ENCODE assay signal across 8 cellular contexts in genomic region chr22:16601437-16602223, GRCh38. TPM values are rescaled to one million over a fixed set of nuclear protein-coding genes. Genes with fewer than 3 reads are reported as not detected.
A peak's percentile ranks its signal among the peaks of the same experiment; 100 is the strongest.
DNase-seq lines count a peak whose midpoint lies in the region; ATAC-seq and TF ChIP-seq lines count a peak whose summit lies in the region.

No MANE protein-coding gene starts in this region.

- H3K4me3 ChIP-seq in gastroesophageal sphincter (peak overlapping the region; percentile 34 to 60), retinal pigment epithelial cell (ENCODE audit: low read length) (peak overlapping the region; percentile 55)

- H3K36me3 ChIP-seq in gastroesophageal sphincter, result no peaks in the 10 kb centered on the region

- no CpG with 5 or more reads among the region's 100 CpGs for WGBS in gastroesophageal sphincter (ENCODE audit: low coverage in 1 of 2), 2 donors

- TF ChIP-seq POLR2A in gastroesophageal sphincter (IDR thresholded peaks at IDR 0.05), result peak in 1 of 2 donors; percentile 16

- no peaks in the 10 kb centered on the region for H3K36me3 Mint-ChIP-seq in CD4-positive, alpha-beta T cell (ENCODE audit: low read depth)
- no peaks in the 10 kb centered on the region for H3K36me3 Mint-ChIP-seq in T-cell
- peaks cover 2% of the 10 kb centered on the region for H3K36me3 Mint-ChIP-seq in activated CD4-positive, alpha-beta memory T cell treated with anti-CD3 and anti-CD28 coated beads for 36 hours

- DNase-seq in CD4-positive, alpha-beta T cell, result peak in 1 of 10 experiments; percentile 19
- peak in 4 of 34 experiments; percentile 9 to 35 (median 24) for DNase-seq in T-cell
- no peak for DNase-seq in retinal pigment epithelial cell (ENCODE audit: low read depth)
- no peak for DNase-seq in effector CD4-positive, alpha-beta T cell
- no peak for DNase-seq in activated CD4-positive, alpha-beta memory T cell treated with anti-CD3 and anti-CD28 coated beads for 36 hours

- no peak for TF ChIP-seq CTCF in CD4-positive, alpha-beta T cell (IDR thresholded peaks at IDR 0.05)
- TF ChIP-seq CTCF in gastroesophageal sphincter (IDR thresholded peaks at IDR 0.05) (no peak), retinal pigment epithelial cell (conservative IDR thresholded peaks at IDR 0.05; ENCODE audit: low read depth, low read length) (no peak)

- POLR2A ChIA-PET in CD4-positive, alpha-beta T cell (lab: Charles Lee), result no interaction called here
- POLR2A ChIA-PET in T-cell (lab: Charles Lee), result no interaction called here
- POLR2A ChIA-PET in activated CD4-positive, alpha-beta memory T cell treated with anti-CD3 and anti-CD28 coated beads for 36 hours (lab: Charles Lee), result no interaction called here

- H3K4me1 Mint-ChIP-seq in CD4-positive, alpha-beta T cell (ENCODE audit: low read depth), result peaks cover 13% of the 10 kb centered on the region
- peaks cover 7 to 22% (median 17%) of the 10 kb centered on the region in 3 donors for H3K4me1 Mint-ChIP-seq in T-cell
- peaks cover 5% of the 10 kb centered on the region for H3K4me1 Mint-ChIP-seq in activated CD4-positive, alpha-beta memory T cell treated with anti-CD3 and anti-CD28 coated beads for 36 hours (ENCODE audit: low read depth)

- peaks cover 0 to 16% (median 0%) of the 10 kb centered on the region in 3 donors for H3K4me1 ChIP-seq in gastroesophageal sphincter

- peak; percentile 55 for ATAC-seq in CD4-positive, alpha-beta T cell (ENCODE audit: poor library complexity)
- ATAC-seq in T-cell (replicated peaks in 1 of 4) (peak; percentile 45 to 67 (median 54)), gastroesophageal sphincter (peak; percentile 32), GM19397 (IDR thresholded peaks at IDR 0.05; ENCODE audit: unreplicated experiment) (no peak), HG02884 (IDR thresholded peaks at IDR 0.05; ENCODE audit: unreplicated experiment) (no peak)

- no peak overlapping the region for H3K27ac ChIP-seq in CD4-positive, alpha-beta T cell (ENCODE audit: low read depth, low read length)
- peak overlapping the region in 3 of 4 donors; percentile 85 to 90 (median 85) for H3K27ac ChIP-seq in gastroesophageal sphincter

- H3K9me3 ChIP-seq in CD4-positive, alpha-beta T cell (ENCODE audit: control insufficient read depth, low read length), result no peaks in the 10 kb centered on the region
- no peaks in the 10 kb centered on the region for H3K9me3 ChIP-seq in gastroesophageal sphincter

- CTCF ChIA-PET in CD4-positive, alpha-beta T cell (lab: Charles Lee), result no interaction called here
- CTCF ChIA-PET in T-cell (lab: Charles Lee), result no interaction called here
- CTCF ChIA-PET in activated CD4-positive, alpha-beta memory T cell treated with anti-CD3 and anti-CD28 coated beads for 36 hours (lab: Charles Lee), result no interaction called here

- H3K27me3 Mint-ChIP-seq in CD4-positive, alpha-beta T cell, result peaks cover 51% of the 10 kb centered on the region
- H3K27me3 Mint-ChIP-seq in T-cell, result peaks cover 28 to 50% of the 10 kb centered on the region in 2 donors
- H3K27me3 Mint-ChIP-seq in activated CD4-positive, alpha-beta memory T cell treated with anti-CD3 and anti-CD28 coated beads for 36 hours, result peaks cover 34% of the 10 kb centered on the region

- H3K4me3 Mint-ChIP-seq in CD4-positive, alpha-beta T cell, result no peak overlapping the region
- H3K4me3 Mint-ChIP-seq in T-cell, result peak overlapping the region in 2 of 3 donors; percentile 62 to 70
- H3K4me3 Mint-ChIP-seq in activated CD4-positive, alpha-beta memory T cell treated with anti-CD3 and anti-CD28 coated beads for 36 hours, result no peak overlapping the region

- intact Hi-C loops in CD4-positive, alpha-beta T cell (cut with DNase I, micrococcal nuclease), result no loop called here
- intact Hi-C loops in activated CD4-positive, alpha-beta memory T cell treated with anti-CD3 and anti-CD28 coated beads for 36 hours (cut with micrococcal nuclease), result no loop called here

- TF ChIP-seq EP300 in gastroesophageal sphincter (IDR thresholded peaks at IDR 0.05), result no peak

- no peak overlapping the region for H3K27ac Mint-ChIP-seq in CD4-positive, alpha-beta T cell
- no peak overlapping the region for H3K27ac Mint-ChIP-seq in T-cell
- H3K27ac Mint-ChIP-seq in activated CD4-positive, alpha-beta memory T cell treated with anti-CD3 and anti-CD28 coated beads for 36 hours, result no peak overlapping the region

- H3K9me3 Mint-ChIP-seq in CD4-positive, alpha-beta T cell, result no peaks in the 10 kb centered on the region
- H3K9me3 Mint-ChIP-seq in T-cell, result no peaks in the 10 kb centered on the region
- no peaks in the 10 kb centered on the region for H3K9me3 Mint-ChIP-seq in activated CD4-positive, alpha-beta memory T cell treated with anti-CD3 and anti-CD28 coated beads for 36 hours

- peaks cover 24% of the 10 kb centered on the region for H3K27me3 ChIP-seq in CD4-positive, alpha-beta T cell (ENCODE audit: control insufficient read depth, insufficient read depth, low read length)
- H3K27me3 ChIP-seq in gastroesophageal sphincter, result peaks cover 86% of the 10 kb centered on the region

RNA-seq across cellular contexts. Expression of gene CCT8L2, which starts 9.0 kb away (rescaled TPM):
- total RNA-seq in CD4-positive, alpha-beta T cell, result not detected
- total RNA-seq in T-cell, result not detected
- not detected for total RNA-seq in gastroesophageal sphincter
- not detected for total RNA-seq in activated CD4-positive, alpha-beta memory T cell treated with anti-CD3 and anti-CD28 coated beads for 36 hours

Comparison
In these comparisons a context has a peak if more than half of its experiments do, and no peak if none do; other contexts are left out.
1. ATAC-seq: peak in CD4-positive, alpha-beta T cell (single experiment), T-cell (4 of 4) and gastroesophageal sphincter (single experiment); none in GM19397 (single experiment) and HG02884 (single experiment).
2. H3K4me3 Mint-ChIP-seq: peak in T-cell (2 of 3); none in CD4-positive, alpha-beta T cell (single experiment) and activated CD4-positive, alpha-beta memory T cell treated with anti-CD3 and anti-CD28 coated beads for 36 hours (single experiment).